ENCODE assay signal across 13 cellular contexts in the genomic region with DNA sequence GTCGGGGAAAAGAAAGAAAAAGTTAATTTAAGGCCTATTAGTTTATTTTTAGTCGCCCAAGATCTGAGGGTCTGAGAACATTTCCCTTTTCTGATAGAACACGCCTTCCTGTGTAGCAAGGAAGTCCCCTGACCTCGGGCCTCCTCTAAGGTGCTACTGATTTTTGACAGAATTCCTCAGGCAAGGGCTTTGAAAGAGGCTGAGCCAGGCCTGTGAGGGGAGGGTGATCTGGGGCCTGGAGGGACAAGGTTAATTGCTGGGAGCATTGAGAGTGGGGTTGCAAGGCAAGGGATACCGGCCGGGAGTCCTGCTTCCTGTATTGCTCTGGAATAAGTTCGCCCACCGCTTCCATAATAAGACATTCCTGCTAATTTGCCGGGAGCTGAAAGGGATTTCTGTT.
"Had no signal": no experiment of that assay in that cellular context is flagged by ENCODE, and none has a peak within 500 bp of the region (broad histone marks: within the 10 kb centered on the region; RNA-seq: fewer than 3 reads in every experiment).

No MANE protein-coding gene starts in this region.

- H3K9me3 Mint-ChIP-seq: activated naive CD8-positive, alpha-beta T cell treated with anti-CD3 and anti-CD28 coated beads, Interleukin-2, amount 10 ng/mL, durations not matched to agents 7 days and 5 days; naive B cell had no signal

- DNase-seq: activated CD4-positive, alpha-beta T cell treated with anti-CD3 and anti-CD28 coated beads for 48 hours; activated CD8-positive, alpha-beta memory T cell treated with anti-CD3 and anti-CD28 coated beads, Interleukin-2, amount 50 U/mL, for 48 hours; activated CD8-positive, alpha-beta T cell treated with anti-CD3 and anti-CD28 coated beads, Interleukin-2, amount 10 ng/mL, durations not matched to agents 7 days and 5 days; activated naive CD8-positive, alpha-beta T cell treated with anti-CD3 and anti-CD28 coated beads, Interleukin-2, amount 10 ng/mL, durations not matched to agents 7 days and 5 days; foreskin melanocyte; heart right ventricle; naive B cell; psoas muscle; stimulated activated CD4-positive, alpha-beta T cell treated with anti-CD3 and anti-CD28 coated beads, Interleukin-2, amount 100 ng/mL, for 48 hours; stimulated activated naive CD4-positive, alpha-beta T cell treated with Interleukin-2 at 50 U/mL for 16 hours; T-helper 1 cell; upper lobe of right lung had no signal

- ATAC-seq: activated CD8-positive, alpha-beta T cell treated with anti-CD3 and anti-CD28 coated beads, Interleukin-2, amount 10 ng/mL, durations not matched to agents 7 days and 5 days; heart right ventricle; psoas muscle; upper lobe of right lung had no signal

- H3K9me3 ChIP-seq: heart right ventricle, psoas muscle, suprapubic skin, upper lobe of right lung had no signal

- H3K36me3 Mint-ChIP-seq: activated naive CD8-positive, alpha-beta T cell treated with anti-CD3 and anti-CD28 coated beads, Interleukin-2, amount 10 ng/mL, durations not matched to agents 7 days and 5 days; naive B cell had no signal

- H3K27me3 Mint-ChIP-seq: activated naive CD8-positive, alpha-beta T cell treated with anti-CD3 and anti-CD28 coated beads, Interleukin-2, amount 10 ng/mL, durations not matched to agents 7 days and 5 days had no signal

- H3K27me3 ChIP-seq: heart right ventricle, suprapubic skin, upper lobe of right lung had no signal

- H3K27ac ChIP-seq: heart right ventricle, psoas muscle, suprapubic skin, upper lobe of right lung had no signal

- H3K36me3 ChIP-seq: heart right ventricle, suprapubic skin, upper lobe of right lung had no signal

- H3K4me3 ChIP-seq: heart right ventricle, psoas muscle, suprapubic skin, upper lobe of right lung had no signal

- H3K4me1 Mint-ChIP-seq: activated naive CD8-positive, alpha-beta T cell treated with anti-CD3 and anti-CD28 coated beads, Interleukin-2, amount 10 ng/mL, durations not matched to agents 7 days and 5 days had no signal

- H3K4me3 Mint-ChIP-seq: activated CD8-positive, alpha-beta T cell treated with anti-CD3 and anti-CD28 coated beads, Interleukin-2, amount 10 ng/mL, durations not matched to agents 7 days and 5 days; activated naive CD8-positive, alpha-beta T cell treated with anti-CD3 and anti-CD28 coated beads, Interleukin-2, amount 10 ng/mL, durations not matched to agents 7 days and 5 days; naive B cell had no signal

- H3K4me1 ChIP-seq: psoas muscle, suprapubic skin, upper lobe of right lung had no signal

- H3K27ac Mint-ChIP-seq: activated CD8-positive, alpha-beta T cell treated with anti-CD3 and anti-CD28 coated beads, Interleukin-2, amount 10 ng/mL, durations not matched to agents 7 days and 5 days; activated naive CD8-positive, alpha-beta T cell treated with anti-CD3 and anti-CD28 coated beads, Interleukin-2, amount 10 ng/mL, durations not matched to agents 7 days and 5 days; naive B cell had no signal
